Comparison of ENCODE assay signal across 8 cellular contexts in the genomic region with DNA sequence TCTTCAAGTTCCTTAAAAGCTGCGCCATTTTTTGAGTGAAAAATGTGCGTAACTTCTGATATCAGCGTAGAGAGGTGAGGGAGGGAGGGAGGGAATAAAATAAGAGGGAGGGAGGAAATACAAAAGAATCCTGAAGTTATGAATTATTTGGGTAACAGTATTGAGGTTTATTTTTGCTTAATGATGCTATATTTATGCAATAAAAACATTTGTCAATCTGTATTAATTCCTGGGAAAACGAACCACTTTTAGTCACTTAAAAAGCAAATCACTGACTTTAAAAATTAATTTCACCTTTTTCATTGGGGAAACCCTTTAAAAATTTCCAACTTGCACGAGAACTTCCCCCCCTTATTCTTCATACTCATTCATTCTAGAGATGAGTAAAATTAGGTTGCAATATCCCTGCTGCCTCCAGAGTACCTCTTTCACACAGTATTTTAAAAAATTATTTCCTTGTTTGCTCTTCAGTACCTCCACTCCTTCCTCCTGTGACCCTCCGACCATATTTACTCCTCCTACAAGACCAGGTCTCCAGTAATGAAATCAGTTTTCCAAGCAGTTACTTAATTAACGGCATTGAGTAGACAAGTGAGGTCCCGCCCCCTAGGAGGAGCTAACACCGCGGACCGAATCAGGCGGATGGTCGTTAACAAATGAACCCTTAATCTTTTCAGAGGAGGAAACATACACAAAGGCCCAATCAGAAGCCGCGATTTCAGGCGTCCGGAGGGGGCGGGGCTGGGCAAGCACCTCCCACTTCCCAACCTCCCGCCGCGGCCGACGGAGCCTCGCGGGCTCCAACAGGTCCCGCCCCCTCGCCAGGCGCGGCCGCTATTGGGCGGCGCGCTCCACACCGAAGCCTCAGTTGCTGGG. TPM values are rescaled to one million over a fixed set of nuclear protein-coding genes. Genes with fewer than 3 reads are reported as not detected.
A peak's percentile ranks its signal among the peaks of the same experiment; 100 is the strongest.
DNase-seq lines count a peak whose midpoint lies in the region; ATAC-seq lines count a peak whose summit lies in the region.

No MANE protein-coding gene starts in this region.

- DNase-seq in COLO829 (ENCODE audit: low spot score) (peak; percentile 100), HUDEP-2 (lab: John Stamatoyannopoulos, UW; ENCODE audit: unreplicated experiment in 76 of 76) (peak in 75 of 76 experiments; percentile 23 to 100 (median 95)), NOMO-1 treated with dmso at 0.1 percent for 144 hours (lab: John Stamatoyannopoulos, UW; ENCODE audit: unreplicated experiment) (peak; percentile 93), epidermal melanocyte (ENCODE audit: insufficient read length, low spot score) (peak; percentile 95)
- DNase-seq in activated CD8-positive, alpha-beta memory T cell treated with anti-CD3 and anti-CD28 coated beads, Interleukin-2, amount 50 U/mL, for 1 hour (ENCODE audit: extremely low read depth): peak; percentile 88
- peak; percentile 95 for DNase-seq in stimulated activated CD8-positive, alpha-beta memory T cell treated with anti-CD3 and anti-CD28 coated beads, Interleukin-4, amount 100 ng/mL, for 24 hours (ENCODE audit: low read depth)

- H3K9me3 ChIP-seq in mononuclear cell (ENCODE audit: low read depth, low read length): no peaks in the 10 kb centered on the region

- peaks cover 14% of the 10 kb centered on the region for H3K4me1 ChIP-seq in mononuclear cell (ENCODE audit: insufficient read depth, low read length)

- no peaks in the 10 kb centered on the region for H3K27me3 ChIP-seq in mononuclear cell (ENCODE audit: insufficient read depth, low read length)

- peak overlapping the region; percentile 39 for H3K4me3 ChIP-seq in mononuclear cell (ENCODE audit: low read length)

- peak; percentile 75 for ATAC-seq in GM21423 (IDR thresholded peaks at IDR 0.05; ENCODE audit: unreplicated experiment)

RNA-seq across cellular contexts. Expression of a gene that starts 0.5 kb away (rescaled TPM):
- total RNA-seq in mononuclear cell: 10.7 TPM

Comparison
In these comparisons a context has a peak if more than half of its experiments do, and no peak if none do; other contexts are left out.
1. Peak in every context shown above with its lines: DNase-seq, ATAC-seq and H3K4me3 ChIP-seq.